ENCODE assay signal across 11 cellular contexts in genomic region chr12:110010853-110011835, GRCh38. TPM values are rescaled to one million over a fixed set of nuclear protein-coding genes. Genes with fewer than 3 reads are reported as not detected.
DNase-seq lines count a peak whose midpoint lies in the region; ATAC-seq and TF ChIP-seq lines count a peak whose summit lies in the region.
"Had no signal": no experiment of that assay in that cellular context is flagged by ENCODE, and none has a peak within 500 bp of the region (broad histone marks: within the 10 kb centered on the region; RNA-seq: fewer than 3 reads in every experiment).

No MANE protein-coding gene starts in this region.

- H3K4me1 Mint-ChIP-seq in IgD-negative memory B cell, result peaks cover 47 to 60% (median 57%) of the 10 kb centered on the region in 3 donors

- peak; percentile 86 for DNase-seq in DMS79 treated with DMSO at 0.1 percent for 48 hours (lab: John Stamatoyannopoulos, UW)
- DNase-seq in hepatocyte (ENCODE audit: low spot score), result no peak
- DNase-seq in occipital lobe (lab: John Stamatoyannopoulos, UW), result no peak
- no peak for DNase-seq in LoVo (ENCODE audit: low spot score)
- DNase-seq: gastrocnemius medialis; mesendoderm; stimulated activated CD4-positive, alpha-beta T cell treated with anti-CD3 and anti-CD28 coated beads, Interleukin-12 subunit alpha, Interleukin-12 subunit beta, amount 100 ng/mL, for 4 hours had no signal

- H3K9me2 ChIP-seq in hepatocyte (replicated peaks; ENCODE audit: insufficient read depth), result no peaks in the 10 kb centered on the region

- no peak overlapping the region for H3K4me3 ChIP-seq in hepatocyte
- H3K4me3 ChIP-seq: gastrocnemius medialis had no signal

- H3K4me1 ChIP-seq in hepatocyte (ENCODE audit: insufficient read depth), result peaks cover 7% of the 10 kb centered on the region

- peaks cover 9% of the 10 kb centered on the region for H3K36me3 Mint-ChIP-seq in IgD-negative memory B cell

- peak overlapping the region; percentile 94 to 99 (median 99) for H3K27ac Mint-ChIP-seq in IgD-negative memory B cell

- 92% methylated on average over 13 of the region's 13 CpGs for WGBS in hepatocyte (ENCODE audit: low lambda C conversion rate, missing lambda C conversion rate)

- H3K36me3 ChIP-seq in hepatocyte (replicated peaks; ENCODE audit: insufficient read depth, low read depth), result no peaks in the 10 kb centered on the region

- ATAC-seq in GM18909 (IDR thresholded peaks at IDR 0.05; ENCODE audit: poor library complexity, unreplicated experiment) (peak; percentile 41), HG02938 (IDR thresholded peaks at IDR 0.05; ENCODE audit: unreplicated experiment) (no peak), GM18858 (IDR thresholded peaks at IDR 0.05; ENCODE audit: unreplicated experiment) (no peak)
- ATAC-seq: gastrocnemius medialis had no signal

- no peaks in the 10 kb centered on the region for H3K9me3 ChIP-seq in hepatocyte (ENCODE audit: low read depth)
- H3K9me3 ChIP-seq: gastrocnemius medialis had no signal

- no peak overlapping the region for H2AFZ ChIP-seq in hepatocyte

- peak overlapping the region; percentile 82 to 90 (median 84) for H3K4me3 Mint-ChIP-seq in IgD-negative memory B cell

- no peaks in the 10 kb centered on the region for H4K20me1 ChIP-seq in hepatocyte (ENCODE audit: insufficient read depth, poor library complexity, severe bottlenecking)

- no peaks in the 10 kb centered on the region for H3K27me3 ChIP-seq in hepatocyte
- H3K27me3 ChIP-seq: gastrocnemius medialis had no signal

- TF ChIP-seq CTCF in hepatocyte (IDR thresholded peaks at IDR 0.05; ENCODE audit: poor library complexity), result no peak

- H3K79me2 ChIP-seq in hepatocyte, result peaks cover 52% of the 10 kb centered on the region

- no peaks in the 10 kb centered on the region for H3K9me3 Mint-ChIP-seq in IgD-negative memory B cell

- H3K27me3 Mint-ChIP-seq in IgD-negative memory B cell, result no peaks in the 10 kb centered on the region

- no peak overlapping the region for H3K4me2 ChIP-seq in hepatocyte

- peak overlapping the region; percentile 73 for H3K27ac ChIP-seq in hepatocyte
- H3K27ac ChIP-seq: gastrocnemius medialis had no signal

RNA-seq across cellular contexts. Expression of gene ANKRD13A, which starts 11.9 kb away (rescaled TPM):
- polyA plus RNA-seq in IgD-negative memory B cell, result 156 TPM
- total RNA-seq in hepatocyte, result 49.7 and 55.3 TPM in 2 replicates
- polyA plus RNA-seq in hepatocyte, result 13.2 and 14.3 TPM in 2 replicates
- total RNA-seq in occipital lobe, result 20.6 TPM

RNA-seq across cellular contexts. Expression of gene GIT2, which starts 15.0 kb away (rescaled TPM):
- polyA plus RNA-seq in IgD-negative memory B cell (93.4 TPM), hepatocyte (21.5 and 21.9 TPM in 2 replicates)
- total RNA-seq in hepatocyte (20.8 and 22.4 TPM in 2 replicates), occipital lobe (27.8 TPM)

RNA-seq across cellular contexts. Expression of gene C12orf76, which starts 37.2 kb away (rescaled TPM):
- polyA plus RNA-seq in IgD-negative memory B cell (14.1 TPM), hepatocyte (13.6 and 18.5 TPM in 2 replicates)
- total RNA-seq in hepatocyte (24.6 and 29.3 TPM in 2 replicates), occipital lobe (84.5 TPM)
